ENCODE assay signal across 8 cellular contexts in the genomic region with DNA sequence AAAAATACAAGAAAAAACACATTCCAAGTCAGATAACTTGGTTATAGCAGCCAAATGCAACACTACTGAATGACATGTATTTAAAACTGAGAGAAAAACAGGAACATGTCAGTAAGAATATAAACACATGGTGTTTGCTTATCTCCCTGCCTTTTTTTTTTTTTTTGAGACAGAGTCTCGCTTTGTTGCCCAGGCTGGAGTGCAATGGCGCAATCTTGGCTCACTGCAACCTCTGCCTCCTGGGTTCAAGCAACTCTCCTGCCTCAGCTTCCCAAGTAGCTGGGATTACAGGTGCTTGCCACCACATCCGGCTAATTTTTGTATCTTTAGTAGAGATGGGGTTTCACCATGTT. TPM values are rescaled to one million over a fixed set of nuclear protein-coding genes. Genes with fewer than 3 reads are reported as not detected.
DNase-seq lines count a peak whose midpoint lies in the region; FAIRE-seq and TF ChIP-seq lines count a peak whose summit lies in the region.
"Not testable (repeated sequence)": the region's sequence is repeated elsewhere in the genome, so short reads cannot be mapped to it uniquely, and the experiment has no call there.

No MANE protein-coding gene starts in this region.

- dilution Hi-C loops in endothelial cell of umbilical vein (cut with MboI; ENCODE audit: extremely low pct_ligation_motif_present, low sequenced_read_pairs) = not testable (repeated sequence)

- not testable (repeated sequence) for TF ChIP-seq POLR2A in endothelial cell of umbilical vein (IDR thresholded peaks at IDR 0.05; ENCODE audit: low read depth, low read length)

- not testable (repeated sequence) for H4K20me1 ChIP-seq in GM23248 (ENCODE audit: insufficient read depth); endothelial cell of umbilical vein (replicated peaks; ENCODE audit: control insufficient read depth, extremely low read depth, insufficient read depth, low read length)

- H3K27ac ChIP-seq in GM23248 (peak overlapping the region; percentile 71; the same call in 1 of the 2 replicates), left ventricle myocardium inferior (replicated peaks) (peak overlapping the region; percentile 66)
- H3K27ac ChIP-seq in endothelial cell of umbilical vein (ENCODE audit: insufficient read depth, low read depth, low read length) = not testable (repeated sequence)

- H3K9me3 Mint-ChIP-seq in osteocyte (ENCODE audit: unreplicated experiment) = not testable (repeated sequence)

- DNase-seq in AG04449 (ENCODE audit: low read depth, low spot score) (peak; percentile 21), GM23248 (peak; percentile 27), NOMO-1 (lab: John Stamatoyannopoulos, UW; ENCODE audit: unreplicated experiment in 2 of 2) (peak; percentile 19 to 82), SKM-1 treated with dmso at 0.1 percent for 144 hours (lab: John Stamatoyannopoulos, UW; ENCODE audit: unreplicated experiment) (peak; percentile 17), amniotic epithelial cell (ENCODE audit: low read depth) (peak; percentile 95), endothelial cell of umbilical vein (ENCODE audit: low read depth, low spot score) (peak; percentile 77)
- not testable (repeated sequence) for DNase-seq in left ventricle myocardium inferior; osteocyte (ENCODE audit: extremely low spot score, unreplicated experiment)

- CTCF ChIA-PET in AG04449 (lab: Yijun Ruan, JAX) = interaction anchor here (0.9 to 7.4 kb wide), 11 partner anchors 10 to 356 kb away, joined by 3 to 119 read pairs (median 9); a partner anchor contains a TSS
- CTCF ChIA-PET in endothelial cell of umbilical vein (lab: Charles Lee) = interaction anchor here (0.9 to 6.1 kb wide), 5 partner anchors 10 to 292 kb away, joined by 3 to 76 read pairs (median 5); a partner anchor contains a TSS

- H3K9me3 ChIP-seq in GM23248 (ENCODE audit: low read depth); endothelial cell of umbilical vein (replicated peaks; ENCODE audit: control insufficient read depth, insufficient read depth, low read length); left ventricle myocardium inferior (replicated peaks): not testable (repeated sequence)

- POLR2A ChIA-PET in AG04449 (lab: Yijun Ruan, JAX); endothelial cell of umbilical vein (lab: Charles Lee): not testable (repeated sequence)

- H3K79me2 ChIP-seq in GM23248 (ENCODE audit: insufficient read depth) = peaks cover 26% of the 10 kb centered on the region
- H3K79me2 ChIP-seq in endothelial cell of umbilical vein (ENCODE audit: control insufficient read depth, insufficient read depth, low read length) = peaks cover 26% of the 10 kb centered on the region

- BruUV-seq in endothelial cell of umbilical vein (replicated peaks; lab: Mats Ljungman, UMichigan) = not testable (repeated sequence)

- FAIRE-seq in endothelial cell of umbilical vein (lab: Jason Lieb, UNC) = not testable (repeated sequence)

- in situ Hi-C loops in GM23248 (cut with MboI) = loop anchor here (25.0 kb wide), 1 partner anchor 278 kb away; no protein-coding TSS in a partner anchor

- peak overlapping the region; percentile 27 for H3K27ac Mint-ChIP-seq in osteocyte (ENCODE audit: unreplicated experiment)

- H3K4me3 ChIP-seq in AG04449 (ENCODE audit: low read depth, low read length); GM23248; endothelial cell of umbilical vein (replicated peaks in 1 of 3; ENCODE audit: insufficient read depth in 1 of 3, low read depth in 1 of 3, low read length in 3 of 3); left ventricle myocardium inferior: not testable (repeated sequence)

- TF ChIP-seq CTCF in AG04449 (IDR thresholded peaks at IDR 0.05; ENCODE audit: insufficient read depth, low read length, missing control alignments); endothelial cell of umbilical vein (IDR thresholded peaks at IDR 0.05; ENCODE audit: extremely low read depth in 1 of 2, insufficient read depth in 1 of 2, low read depth in 1 of 2, low read length in 2 of 2); left ventricle myocardium inferior (IDR thresholded peaks at IDR 0.05; ENCODE audit: borderline replicate concordance); osteocyte (IDR thresholded peaks at IDR 0.05): not testable (repeated sequence)

- peaks cover 27% of the 10 kb centered on the region for H3K4me1 Mint-ChIP-seq in osteocyte (ENCODE audit: unreplicated experiment)

- not testable (repeated sequence) for H3K9me1 ChIP-seq in endothelial cell of umbilical vein (replicated peaks; ENCODE audit: control insufficient read depth, extremely low read depth, insufficient read depth, low read length)

- 0 out of 2 replicates have a peak overlapping the region, but pooled peaks have one; percentile 46 for H2AFZ ChIP-seq in GM23248
- H2AFZ ChIP-seq in endothelial cell of umbilical vein (ENCODE audit: low read depth, low read length) = not testable (repeated sequence)

- H3K27me3 Mint-ChIP-seq in osteocyte (ENCODE audit: unreplicated experiment) = not testable (repeated sequence)

- H3K9me2 ChIP-seq in GM23248 (ENCODE audit: insufficient read depth) = not testable (repeated sequence)

- not testable (repeated sequence) for H3K36me3 ChIP-seq in GM23248 (ENCODE audit: low read depth); endothelial cell of umbilical vein (ENCODE audit: control insufficient read depth in 2 of 2, extremely low read depth in 1 of 2, insufficient read depth in 2 of 2, low read length in 2 of 2); left ventricle myocardium inferior

- not testable (repeated sequence) for H3K27me3 ChIP-seq in GM23248 (replicated peaks; ENCODE audit: insufficient read depth); endothelial cell of umbilical vein (ENCODE audit: control insufficient read depth in 2 of 2, insufficient read depth in 2 of 2, low read length in 2 of 2); left ventricle myocardium inferior (ENCODE audit: low read depth)

- H3K4me1 ChIP-seq in GM23248 (ENCODE audit: insufficient read depth) (peaks cover 22% of the 10 kb centered on the region), endothelial cell of umbilical vein (ENCODE audit: control insufficient read depth, extremely low read depth, insufficient read depth, low read length) (peaks cover 12% of the 10 kb centered on the region), left ventricle myocardium inferior (peaks cover 41% of the 10 kb centered on the region)

- not testable (repeated sequence) for H3K4me2 ChIP-seq in GM23248 (ENCODE audit: unreplicated experiment); endothelial cell of umbilical vein (ENCODE audit: insufficient read depth, low read length)

- WGBS in GM23248 (ENCODE audit: low coverage in 1 of 2, low lambda C conversion rate in 2 of 2, missing lambda C conversion rate in 2 of 2), 2 experiments = 68 to 78% methylated on average over 3 of the region's 3 CpGs

- intact Hi-C loops in endothelial cell of umbilical vein (cut with micrococcal nuclease); left ventricle myocardium inferior (cut with micrococcal nuclease): not testable (repeated sequence)

- peaks cover 32% of the 10 kb centered on the region for H3F3A ChIP-seq in GM23248 (ENCODE audit: insufficient read depth)

- not testable (repeated sequence) for H3K4me3 Mint-ChIP-seq in osteocyte (ENCODE audit: unreplicated experiment)

- not testable (repeated sequence) for H3K36me3 Mint-ChIP-seq in osteocyte (ENCODE audit: unreplicated experiment)

- H3K9ac ChIP-seq in GM23248; endothelial cell of umbilical vein (replicated peaks; ENCODE audit: extremely low read depth, insufficient read depth, low read length): not testable (repeated sequence)

RNA-seq across cellular contexts. Expression of a gene that starts 1.9 kb away (rescaled TPM):
- 78.8 and 92.6 TPM in 2 replicates for total RNA-seq in GM23248 (2014; rRNA removed; shearing (Covaris generic))
- polyA plus RNA-seq in GM23248 (2016; fragmentation: Nextera tagmentation; extraction: Ambion mirVana) = 61.1 and 63.8 TPM in 2 replicates
- total RNA-seq in endothelial cell of umbilical vein = 164 and 168 TPM in 2 replicates
- polyA plus RNA-seq in endothelial cell of umbilical vein = 162 and 168 TPM in 2 replicates
- 148 and 161 TPM in 2 replicates for polyA plus RNA-seq in endothelial cell of umbilical vein (2011; cell fraction: cytosol; rRNA removed)
- polyA plus RNA-seq in endothelial cell of umbilical vein (2011; cell fraction: nucleus; rRNA removed) = 75.2 and 75.7 TPM in 2 replicates
- polyA plus RNA-seq in endothelial cell of umbilical vein (2012) = 105 and 106 TPM in 2 replicates
- 76.1 and 82.0 TPM in 2 replicates for polyA minus RNA-seq in endothelial cell of umbilical vein
- 62.1 TPM for polyA minus RNA-seq in endothelial cell of umbilical vein (2011; cell fraction: cytosol; rRNA and poly(A)+ RNA removed)
- 26.6 and 33.5 TPM in 2 replicates for polyA minus RNA-seq in endothelial cell of umbilical vein (2011; cell fraction: nucleus; rRNA and poly(A)+ RNA removed)
- total RNA-seq in left ventricle myocardium inferior = 97.3 TPM
- 141 and 143 TPM in 2 replicates for total RNA-seq in osteocyte

RNA-seq across cellular contexts. Expression of a gene that starts 12.8 kb away (rescaled TPM):
- 20.2 and 27.8 TPM in 2 replicates for total RNA-seq in GM23248 (2014; rRNA removed; shearing (Covaris generic))
- 16.9 and 17.1 TPM in 2 replicates for polyA plus RNA-seq in GM23248 (2016; fragmentation: Nextera tagmentation; extraction: Ambion mirVana)
- total RNA-seq in endothelial cell of umbilical vein = 16.3 and 17.3 TPM in 2 replicates
- 17.1 and 20.4 TPM in 2 replicates for polyA plus RNA-seq in endothelial cell of umbilical vein
- 20.5 and 22.0 TPM in 2 replicates for polyA plus RNA-seq in endothelial cell of umbilical vein (2011; cell fraction: cytosol; rRNA removed)
- polyA plus RNA-seq in endothelial cell of umbilical vein (2011; cell fraction: nucleus; rRNA removed) = 36.4 and 37.7 TPM in 2 replicates
- 9.6 and 13.4 TPM in 2 replicates for polyA plus RNA-seq in endothelial cell of umbilical vein (2012)
- 27.7 and 28.5 TPM in 2 replicates for polyA minus RNA-seq in endothelial cell of umbilical vein
- polyA minus RNA-seq in endothelial cell of umbilical vein (2011; cell fraction: cytosol; rRNA and poly(A)+ RNA removed) = 7.8 TPM
- 22.0 and 29.4 TPM in 2 replicates for polyA minus RNA-seq in endothelial cell of umbilical vein (2011; cell fraction: nucleus; rRNA and poly(A)+ RNA removed)
- total RNA-seq in left ventricle myocardium inferior = 18.6 TPM
- total RNA-seq in osteocyte = 22.2 and 22.8 TPM in 2 replicates
